Comparison of ENCODE assay signal across 3 cellular contexts in the genomic region with DNA sequence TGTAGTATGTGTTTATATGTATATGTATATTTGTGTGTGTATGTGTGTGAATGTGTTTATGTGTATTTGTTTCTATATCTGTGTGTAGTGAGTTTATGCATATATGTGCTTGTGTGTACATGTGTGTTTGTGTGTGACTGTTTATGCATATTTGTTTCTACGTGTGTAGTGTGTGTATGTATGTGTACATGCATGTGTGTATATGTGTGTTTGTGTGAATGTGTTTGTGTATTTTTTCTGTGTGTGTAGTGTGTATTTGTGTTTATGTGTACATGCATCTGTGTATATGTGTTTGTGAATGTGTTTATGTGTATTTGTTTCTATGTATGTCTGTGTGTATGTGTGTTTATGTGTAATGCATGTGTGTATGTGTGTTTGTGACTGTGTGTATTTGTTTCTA.
TF ChIP-seq lines count a peak whose summit lies in the region.

No MANE protein-coding gene starts in this region.

TF ChIP-seq in HEK293T, 16 proteins besides CTCF, POLR2A, EP300 and RAD21 (continued from another document):
- 0 out of 2 replicates have a peak, but pooled peaks have one; percentile 37 for TF ChIP-seq SUZ12 (IDR thresholded peaks at IDR 0.05)
- no peak for TF ChIP-seq TARDBP (IDR thresholded peaks at IDR 0.05)
- no peak for TF ChIP-seq FOXA1 (IDR thresholded peaks at IDR 0.05)
- no peak for TF ChIP-seq HDGF (IDR thresholded peaks at IDR 0.05; ENCODE audit: borderline replicate concordance)
- no peak for TF ChIP-seq ELF4 (IDR thresholded peaks at IDR 0.05)
- TF ChIP-seq L3MBTL2 (conservative IDR thresholded peaks at IDR 0.05) = no peak

TF ChIP-seq in IMR-90, 13 proteins besides CTCF, POLR2A, EP300 and RAD21 (continued from another document):
- TF ChIP-seq NFE2L2 (IDR thresholded peaks at IDR 0.05; ENCODE audit: low read depth, low read length) (no peak), RCOR1 (IDR thresholded peaks at IDR 0.05; ENCODE audit: insufficient replicate concordance, low read length) (no peak), SMC3 (IDR thresholded peaks at IDR 0.05; ENCODE audit: low read depth, low read length) (no peak), MAFK (IDR thresholded peaks at IDR 0.05; ENCODE audit: low read depth, low read length) (no peak), RFX5 (IDR thresholded peaks at IDR 0.05; ENCODE audit: low read depth, low read length) (no peak), CHD1 (IDR thresholded peaks at IDR 0.05; ENCODE audit: low read depth, low read length) (no peak), CEBPB (IDR thresholded peaks at IDR 0.05; ENCODE audit: low read depth, low read length) (no peak), MXI1 (IDR thresholded peaks at IDR 0.05; ENCODE audit: borderline replicate concordance, low read depth, low read length) (no peak), FOS (IDR thresholded peaks at IDR 0.05; ENCODE audit: low read depth, low read length) (no peak), MAZ (IDR thresholded peaks at IDR 0.05; ENCODE audit: borderline replicate concordance, low read depth, low read length) (no peak)
- TF ChIP-seq, protein P1, sequence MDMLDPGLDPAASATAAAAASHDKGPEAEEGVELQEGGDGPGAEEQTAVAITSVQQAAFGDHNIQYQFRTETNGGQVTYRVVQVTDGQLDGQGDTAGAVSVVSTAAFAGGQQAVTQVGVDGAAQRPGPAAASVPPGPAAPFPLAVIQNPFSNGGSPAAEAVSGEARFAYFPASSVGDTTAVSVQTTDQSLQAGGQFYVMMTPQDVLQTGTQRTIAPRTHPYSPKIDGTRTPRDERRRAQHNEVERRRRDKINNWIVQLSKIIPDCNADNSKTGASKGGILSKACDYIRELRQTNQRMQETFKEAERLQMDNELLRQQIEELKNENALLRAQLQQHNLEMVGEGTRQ (IDR thresholded peaks at IDR 0.05; ENCODE audit: low read depth, low read length) = no peak
- TF ChIP-seq, protein P2, sequence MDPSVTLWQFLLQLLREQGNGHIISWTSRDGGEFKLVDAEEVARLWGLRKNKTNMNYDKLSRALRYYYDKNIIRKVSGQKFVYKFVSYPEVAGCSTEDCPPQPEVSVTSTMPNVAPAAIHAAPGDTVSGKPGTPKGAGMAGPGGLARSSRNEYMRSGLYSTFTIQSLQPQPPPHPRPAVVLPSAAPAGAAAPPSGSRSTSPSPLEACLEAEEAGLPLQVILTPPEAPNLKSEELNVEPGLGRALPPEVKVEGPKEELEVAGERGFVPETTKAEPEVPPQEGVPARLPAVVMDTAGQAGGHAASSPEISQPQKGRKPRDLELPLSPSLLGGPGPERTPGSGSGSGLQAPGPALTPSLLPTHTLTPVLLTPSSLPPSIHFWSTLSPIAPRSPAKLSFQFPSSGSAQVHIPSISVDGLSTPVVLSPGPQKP (IDR thresholded peaks at IDR 0.05; ENCODE audit: borderline replicate concordance, low read depth, low read length) = no peak

TF ChIP-seq in K562, 482 proteins besides CTCF, POLR2A, EP300 and RAD21:
- TF ChIP-seq CCNT2 (IDR thresholded peaks at IDR 0.05; ENCODE audit: borderline replicate concordance, extremely low read depth, insufficient read length, low read depth, low read length) (no peak), TSC22D4 (tag; IDR thresholded peaks at IDR 0.05) (0 out of 2 replicates have a peak, but pooled peaks have one; percentile 13), ZNF436 (CRISPR knock-in tag; IDR thresholded peaks at IDR 0.05) (no peak), RBM34 (IDR thresholded peaks at IDR 0.05; ENCODE audit: borderline replicate concordance, insufficient read depth, low read length) (no peak), ZSCAN32 (CRISPR knock-in tag; IDR thresholded peaks at IDR 0.05) (no peak), SRF (CRISPR knock-in tag; IDR thresholded peaks at IDR 0.05) (no peak), KDM1A (IDR thresholded peaks at IDR 0.05) (peak in 1 of 2 experiments; percentile 51; a peak in 1 of 4 replicates), ZNF780A (CRISPR knock-in tag; IDR thresholded peaks at IDR 0.05) (no peak), FOXJ3 (CRISPR knock-in tag; IDR thresholded peaks at IDR 0.05) (no peak), SMARCE1 (IDR thresholded peaks at IDR 0.05) (no peak), ZNF507 (tag; conservative IDR thresholded peaks at IDR 0.05) (no peak), CSDE1 (IDR thresholded peaks at IDR 0.05) (0 out of 4 replicates have a peak, but pooled peaks of 1 of the 2 experiments have one; percentile 34)
- TF ChIP-seq, protein P3, sequence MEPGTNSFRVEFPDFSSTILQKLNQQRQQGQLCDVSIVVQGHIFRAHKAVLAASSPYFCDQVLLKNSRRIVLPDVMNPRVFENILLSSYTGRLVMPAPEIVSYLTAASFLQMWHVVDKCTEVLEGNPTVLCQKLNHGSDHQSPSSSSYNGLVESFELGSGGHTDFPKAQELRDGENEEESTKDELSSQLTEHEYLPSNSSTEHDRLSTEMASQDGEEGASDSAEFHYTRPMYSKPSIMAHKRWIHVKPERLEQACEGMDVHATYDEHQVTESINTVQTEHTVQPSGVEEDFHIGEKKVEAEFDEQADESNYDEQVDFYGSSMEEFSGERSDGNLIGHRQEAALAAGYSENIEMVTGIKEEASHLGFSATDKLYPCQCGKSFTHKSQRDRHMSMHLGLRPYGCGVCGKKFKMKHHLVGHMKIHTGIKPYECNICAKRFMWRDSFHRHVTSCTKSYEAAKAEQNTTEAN (CRISPR knock-in tag; IDR thresholded peaks at IDR 0.05) = no peak
- TF ChIP-seq, protein P4, sequence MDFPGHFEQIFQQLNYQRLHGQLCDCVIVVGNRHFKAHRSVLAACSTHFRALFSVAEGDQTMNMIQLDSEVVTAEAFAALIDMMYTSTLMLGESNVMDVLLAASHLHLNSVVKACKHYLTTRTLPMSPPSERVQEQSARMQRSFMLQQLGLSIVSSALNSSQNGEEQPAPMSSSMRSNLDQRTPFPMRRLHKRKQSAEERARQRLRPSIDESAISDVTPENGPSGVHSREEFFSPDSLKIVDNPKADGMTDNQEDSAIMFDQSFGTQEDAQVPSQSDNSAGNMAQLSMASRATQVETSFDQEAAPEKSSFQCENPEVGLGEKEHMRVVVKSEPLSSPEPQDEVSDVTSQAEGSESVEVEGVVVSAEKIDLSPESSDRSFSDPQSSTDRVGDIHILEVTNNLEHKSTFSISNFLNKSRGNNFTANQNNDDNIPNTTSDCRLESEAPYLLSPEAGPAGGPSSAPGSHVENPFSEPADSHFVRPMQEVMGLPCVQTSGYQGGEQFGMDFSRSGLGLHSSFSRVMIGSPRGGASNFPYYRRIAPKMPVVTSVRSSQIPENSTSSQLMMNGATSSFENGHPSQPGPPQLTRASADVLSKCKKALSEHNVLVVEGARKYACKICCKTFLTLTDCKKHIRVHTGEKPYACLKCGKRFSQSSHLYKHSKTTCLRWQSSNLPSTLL (IDR thresholded peaks at IDR 0.05) = no peak
TF ChIP-seq in K562: peak in this region for 3.
